10 cellular contexts compared by ENCODE assay signal in the genomic region with DNA sequence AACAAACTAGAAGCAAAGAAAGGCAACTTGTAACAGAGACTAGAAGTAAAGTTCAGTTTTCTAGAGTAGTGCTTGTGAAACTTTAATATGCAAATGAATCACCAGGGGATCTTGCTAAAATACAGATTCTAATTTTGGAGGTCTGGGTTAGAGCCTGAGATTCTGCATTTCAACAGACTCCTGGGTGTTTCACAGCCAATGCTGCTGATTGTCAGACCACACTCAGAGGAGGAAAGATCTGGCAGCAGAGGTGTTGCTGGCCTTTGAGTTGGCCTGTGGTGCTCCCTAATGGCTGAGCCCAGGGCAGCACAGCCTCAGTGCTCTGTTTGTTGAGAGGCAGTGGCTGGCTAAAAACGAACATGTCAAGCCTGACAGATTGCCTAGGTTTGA. TPM values are rescaled to one million over a fixed set of nuclear protein-coding genes. Genes with fewer than 3 reads are reported as not detected.
DNase-seq lines count a peak whose midpoint lies in the region; ATAC-seq lines count a peak whose summit lies in the region.
"Had no signal": no experiment of that assay in that cellular context is flagged by ENCODE, and none has a peak within 500 bp of the region (broad histone marks: within the 10 kb centered on the region; RNA-seq: fewer than 3 reads in every experiment).

No MANE protein-coding gene starts in this region.

- H3K36me3 ChIP-seq in subcutaneous abdominal adipose tissue (ENCODE audit: control insufficient read depth in 5 of 5, insufficient read depth in 5 of 5, low read length in 5 of 5) = peaks cover 5 to 22% (median 14%) of the 10 kb centered on the region in 5 donors
- H3K36me3 ChIP-seq: thoracic aorta had no signal

- H3K9ac ChIP-seq in subcutaneous abdominal adipose tissue (ENCODE audit: low read length in 5 of 5) = peak overlapping the region in 4 of 5 donors; percentile 53 to 85 (median 62)

- no peaks in the 10 kb centered on the region for H3K27me3 ChIP-seq in subcutaneous abdominal adipose tissue (ENCODE audit: control insufficient read depth in 5 of 5, insufficient read depth in 4 of 5, low read length in 5 of 5)

- POLR2A ChIA-PET in activated CD4-positive, alpha-beta memory T cell treated with anti-CD3 and anti-CD28 coated beads for 36 hours (lab: Charles Lee) = no interaction called here

- DNase-seq in fibroblast of peridontal ligament (ENCODE audit: extremely low read depth) (peak; percentile 10), hepatic stellate cell (ENCODE audit: low spot score) (no peak)
- no peak for DNase-seq in activated T-helper 2 cell treated with anti-CD3 and anti-CD28 coated beads, Interferon-gamma antibody, Interleukin-2, Interleukin-4, amounts not matched to agents 10 μg/mL and 5 μg/mL and 100 μg/mL, durations not matched to agents 14 hours and 24 hours and 36 hours (ENCODE audit: low spot score)
- no peak for DNase-seq in activated CD4-positive, alpha-beta memory T cell treated with anti-CD3 and anti-CD28 coated beads for 36 hours
- DNase-seq: activated CD4-positive, alpha-beta T cell treated with anti-CD3 and anti-CD28 coated beads for 1 hour; NCI-H510A treated with DMSO at 0.1 percent for 48 hours had no signal

- H3K4me3 ChIP-seq in subcutaneous abdominal adipose tissue (ENCODE audit: low read depth in 1 of 5, low read length in 5 of 5) = peak overlapping the region in 2 of 5 donors; percentile 33 to 62
- H3K4me3 ChIP-seq: thoracic aorta had no signal

- peaks cover 24% of the 10 kb centered on the region for H3K4me1 Mint-ChIP-seq in activated T-helper 2 cell treated with anti-CD3 and anti-CD28 coated beads, Interferon-gamma antibody, Interleukin-2, Interleukin-4, amounts not matched to agents 10 μg/mL and 5 μg/mL and 100 μg/mL, durations not matched to agents 14 hours and 24 hours and 36 hours (ENCODE audit: low read depth)
- H3K4me1 Mint-ChIP-seq in activated CD4-positive, alpha-beta memory T cell treated with anti-CD3 and anti-CD28 coated beads for 36 hours (ENCODE audit: low read depth) = peaks cover 38% of the 10 kb centered on the region

- intact Hi-C loops in activated T-helper 2 cell treated with anti-CD3 and anti-CD28 coated beads, Interferon-gamma antibody, Interleukin-2, Interleukin-4, amounts not matched to agents 10 μg/mL and 5 μg/mL and 100 μg/mL, durations not matched to agents 14 hours and 24 hours and 36 hours (cut with micrococcal nuclease) = no loop called here
- intact Hi-C loops in activated CD4-positive, alpha-beta memory T cell treated with anti-CD3 and anti-CD28 coated beads for 36 hours (cut with micrococcal nuclease) = no loop called here

- no peaks in the 10 kb centered on the region for H3K9me3 ChIP-seq in subcutaneous abdominal adipose tissue (ENCODE audit: control insufficient read depth in 5 of 5, low read length in 5 of 5)
- H3K9me3 ChIP-seq: thoracic aorta had no signal

- CTCF ChIA-PET in activated CD4-positive, alpha-beta memory T cell treated with anti-CD3 and anti-CD28 coated beads for 36 hours (lab: Charles Lee) = interaction anchor here (1.1 to 1.5 kb wide), 2 partner anchors 10 to 455 kb away, joined by 3 to 4 read pairs; no protein-coding TSS in a partner anchor

- peaks cover 19% of the 10 kb centered on the region for H3K36me3 Mint-ChIP-seq in activated T-helper 2 cell treated with anti-CD3 and anti-CD28 coated beads, Interferon-gamma antibody, Interleukin-2, Interleukin-4, amounts not matched to agents 10 μg/mL and 5 μg/mL and 100 μg/mL, durations not matched to agents 14 hours and 24 hours and 36 hours (ENCODE audit: low read depth)
- peaks cover 7% of the 10 kb centered on the region for H3K36me3 Mint-ChIP-seq in activated CD4-positive, alpha-beta memory T cell treated with anti-CD3 and anti-CD28 coated beads for 36 hours

- H3K27ac Mint-ChIP-seq in activated T-helper 2 cell treated with anti-CD3 and anti-CD28 coated beads, Interferon-gamma antibody, Interleukin-2, Interleukin-4, amounts not matched to agents 10 μg/mL and 5 μg/mL and 100 μg/mL, durations not matched to agents 14 hours and 24 hours and 36 hours = no peak overlapping the region
- H3K27ac Mint-ChIP-seq in activated CD4-positive, alpha-beta memory T cell treated with anti-CD3 and anti-CD28 coated beads for 36 hours = no peak overlapping the region

- peaks cover 32 to 99% (median 94%) of the 10 kb centered on the region in 5 donors for H3K4me1 ChIP-seq in subcutaneous abdominal adipose tissue (ENCODE audit: control insufficient read depth in 5 of 5, insufficient read depth in 5 of 5, low read length in 5 of 5)

- no peaks in the 10 kb centered on the region for H3K9me3 Mint-ChIP-seq in activated T-helper 2 cell treated with anti-CD3 and anti-CD28 coated beads, Interferon-gamma antibody, Interleukin-2, Interleukin-4, amounts not matched to agents 10 μg/mL and 5 μg/mL and 100 μg/mL, durations not matched to agents 14 hours and 24 hours and 36 hours
- no peaks in the 10 kb centered on the region for H3K9me3 Mint-ChIP-seq in activated CD4-positive, alpha-beta memory T cell treated with anti-CD3 and anti-CD28 coated beads for 36 hours

- H3K4me3 Mint-ChIP-seq in activated T-helper 2 cell treated with anti-CD3 and anti-CD28 coated beads, Interferon-gamma antibody, Interleukin-2, Interleukin-4, amounts not matched to agents 10 μg/mL and 5 μg/mL and 100 μg/mL, durations not matched to agents 14 hours and 24 hours and 36 hours (ENCODE audit: low read depth) = no peak overlapping the region
- H3K4me3 Mint-ChIP-seq in activated CD4-positive, alpha-beta memory T cell treated with anti-CD3 and anti-CD28 coated beads for 36 hours = no peak overlapping the region

- H3K27me3 Mint-ChIP-seq in activated T-helper 2 cell treated with anti-CD3 and anti-CD28 coated beads, Interferon-gamma antibody, Interleukin-2, Interleukin-4, amounts not matched to agents 10 μg/mL and 5 μg/mL and 100 μg/mL, durations not matched to agents 14 hours and 24 hours and 36 hours (ENCODE audit: low read depth) = no peaks in the 10 kb centered on the region
- H3K27me3 Mint-ChIP-seq in activated CD4-positive, alpha-beta memory T cell treated with anti-CD3 and anti-CD28 coated beads for 36 hours = no peaks in the 10 kb centered on the region

- peak overlapping the region; percentile 100 for H3K27ac ChIP-seq in subcutaneous abdominal adipose tissue (ENCODE audit: low read depth, low read length)

- ATAC-seq in GM19372 (IDR thresholded peaks at IDR 0.05; ENCODE audit: low read depth, unreplicated experiment) (peak; percentile 60), HG03442 (IDR thresholded peaks at IDR 0.05; ENCODE audit: unreplicated experiment) (peak; percentile 57)

RNA-seq across cellular contexts. Expression of a gene that starts 5.4 kb away (rescaled TPM):
- 21.5 and 24.0 TPM in 2 replicates for total RNA-seq in activated T-helper 2 cell treated with anti-CD3 and anti-CD28 coated beads, Interferon-gamma antibody, Interleukin-2, Interleukin-4, amounts not matched to agents 10 μg/mL and 5 μg/mL and 100 μg/mL, durations not matched to agents 14 hours and 24 hours and 36 hours
- total RNA-seq in activated CD4-positive, alpha-beta memory T cell treated with anti-CD3 and anti-CD28 coated beads for 36 hours = 10 to 100 TPM; 12.1 to 13.4 TPM

RNA-seq across cellular contexts. Expression of a gene that starts 32.7 kb away (rescaled TPM):
- 0.46 and 0.66 TPM in 2 replicates for total RNA-seq in activated T-helper 2 cell treated with anti-CD3 and anti-CD28 coated beads, Interferon-gamma antibody, Interleukin-2, Interleukin-4, amounts not matched to agents 10 μg/mL and 5 μg/mL and 100 μg/mL, durations not matched to agents 14 hours and 24 hours and 36 hours
- under 1 TPM; 0.43 to 0.58 TPM for total RNA-seq in activated CD4-positive, alpha-beta memory T cell treated with anti-CD3 and anti-CD28 coated beads for 36 hours

RNA-seq across cellular contexts. Expression of a gene that starts 47.8 kb away (rescaled TPM):
- 17.1 and 18.1 TPM in 2 replicates for total RNA-seq in activated T-helper 2 cell treated with anti-CD3 and anti-CD28 coated beads, Interferon-gamma antibody, Interleukin-2, Interleukin-4, amounts not matched to agents 10 μg/mL and 5 μg/mL and 100 μg/mL, durations not matched to agents 14 hours and 24 hours and 36 hours
- total RNA-seq in activated CD4-positive, alpha-beta memory T cell treated with anti-CD3 and anti-CD28 coated beads for 36 hours = 10 to 100 TPM; 10.7 to 11.4 TPM

RNA-seq across cellular contexts. Expression of a gene that starts 54.4 kb away (rescaled TPM):
- 1.4 and 1.7 TPM in 2 replicates for total RNA-seq in activated T-helper 2 cell treated with anti-CD3 and anti-CD28 coated beads, Interferon-gamma antibody, Interleukin-2, Interleukin-4, amounts not matched to agents 10 μg/mL and 5 μg/mL and 100 μg/mL, durations not matched to agents 14 hours and 24 hours and 36 hours
- total RNA-seq in activated CD4-positive, alpha-beta memory T cell treated with anti-CD3 and anti-CD28 coated beads for 36 hours = under 1 TPM; 0.73 to 0.88 TPM
